ENCODE assay signal across 2 cellular contexts in the genomic region with DNA sequence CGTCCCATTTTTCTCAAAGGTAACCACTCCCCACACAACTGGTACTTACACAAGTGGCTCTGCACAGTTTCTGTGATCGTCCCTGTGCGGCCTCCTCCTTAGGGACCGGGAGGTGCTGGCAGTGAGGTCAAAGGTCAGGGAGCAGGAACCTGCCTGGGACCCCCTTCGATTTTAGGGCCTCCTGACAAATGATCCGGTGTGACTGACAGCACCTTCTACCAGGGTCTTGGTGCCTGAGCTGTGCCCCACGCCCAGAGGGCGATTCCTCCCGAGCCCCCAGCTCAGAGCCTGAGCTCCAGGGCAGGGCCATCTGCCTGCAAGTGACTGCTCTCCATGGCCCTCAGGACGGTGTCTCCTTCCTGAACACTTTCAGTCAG.
TF ChIP-seq lines count a peak whose summit lies in the region.

No MANE protein-coding gene starts in this region.

TF ChIP-seq in HEK293, 187 proteins besides CTCF, POLR2A, EP300 and RAD21:
- TF ChIP-seq ZBTB48 (tag by site-specific recombination; IDR thresholded peaks at IDR 0.05), result peak; percentile 71; the same call in 1 of the 2 replicates
- TF ChIP-seq ZNF133 (tag by site-specific recombination; IDR thresholded peaks at IDR 0.05), result no peak

TF ChIP-seq in K562, 482 proteins besides CTCF, POLR2A, EP300 and RAD21:
- TF ChIP-seq NR2C2 (CRISPR knock-in tag; IDR thresholded peaks at IDR 0.05) (peak; percentile 75; the same call in 1 of the 2 replicates), NR2C2 (tag; IDR thresholded peaks at IDR 0.05) (peak; percentile 58; the same call in 1 of the 2 replicates), NR2C1 (IDR thresholded peaks at IDR 0.05) (peak; percentile 80), NR2C1 (tag; IDR thresholded peaks at IDR 0.05) (peak; percentile 78), ATF6 (CRISPR knock-in tag; IDR thresholded peaks at IDR 0.05) (no peak), POLR2AphosphoS2 (IDR thresholded peaks at IDR 0.05; ENCODE audit: low read length) (no peak), DNMT1 (IDR thresholded peaks at IDR 0.05) (no peak), GTF2A2 (tag; IDR thresholded peaks at IDR 0.05) (no peak), ZBTB40 (IDR thresholded peaks at IDR 0.05) (no peak), ZBTB40 (CRISPR knock-in tag; IDR thresholded peaks at IDR 0.05) (no peak), MLX (CRISPR knock-in tag; conservative IDR thresholded peaks at IDR 0.05) (no peak)
